Comparison of ENCODE assay signal across 33 cellular contexts in the genomic region with DNA sequence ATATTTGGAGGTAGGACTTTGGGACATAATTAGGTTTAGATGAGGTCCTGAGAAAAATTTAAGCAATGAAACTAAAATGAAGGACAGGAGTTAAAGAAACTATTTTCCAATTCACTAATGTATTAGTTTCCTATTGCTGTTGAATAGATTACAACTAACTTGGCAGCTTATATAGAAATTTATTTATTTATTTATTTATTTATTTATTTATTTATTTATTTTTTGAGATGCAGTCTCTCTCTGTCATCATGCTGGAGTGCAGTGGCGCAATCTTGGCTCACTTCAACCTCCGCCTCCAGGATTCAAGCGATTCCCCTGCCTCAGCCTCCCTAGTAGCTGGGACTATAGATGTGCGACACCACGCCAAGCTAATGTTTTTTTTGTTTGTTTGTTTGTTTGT.
"Had no signal": no experiment of that assay in that cellular context is flagged by ENCODE, and none has a peak within 500 bp of the region (broad histone marks: within the 10 kb centered on the region; RNA-seq: fewer than 3 reads in every experiment).

No MANE protein-coding gene starts in this region.

- ATAC-seq: activated naive CD4-positive, alpha-beta T cell treated with anti-CD3 and anti-CD28 coated beads, Interleukin-2, amount 50 U/mL, for 72 hours; activated naive CD8-positive, alpha-beta T cell treated with anti-CD3 and anti-CD28 coated beads, Interleukin-2, amount 50 U/mL, for 24 hours; activated T-cell treated with anti-CD3 and anti-CD28 coated beads, Interleukin-2, amount 50 U/mL, for 4 hours; activated T-cell treated with anti-CD3 and anti-CD28 coated beads, Interleukin-2, amount 50 U/mL, for 72 hours; activated T-helper 17 cell treated with anti-CD3 and anti-CD28 coated beads, Interleukin-2, amount 50 U/mL, for 72 hours; body of pancreas had no signal

- H3K9me3 ChIP-seq: adrenal gland, ascending aorta, body of pancreas, breast epithelium had no signal

- H3K27me3 ChIP-seq: adrenal gland, ascending aorta, body of pancreas, brain microvascular endothelial cell, breast epithelium, cardiac muscle cell had no signal

- H3K4me1 ChIP-seq: adrenal gland, breast epithelium had no signal

- H3K36me3 ChIP-seq: adrenal gland, ascending aorta, brain microvascular endothelial cell, breast epithelium, cardiac muscle cell had no signal

- FAIRE-seq: astrocyte, bronchial epithelial cell had no signal

- H3K4me3 ChIP-seq: adrenal gland, ascending aorta, body of pancreas, breast epithelium, cardiac muscle cell had no signal

- H3K27ac ChIP-seq: adrenal gland, ascending aorta, body of pancreas, brain microvascular endothelial cell, breast epithelium, cardiac muscle cell had no signal

- DNase-seq: activated effector memory CD4-positive, alpha-beta T cell treated with anti-CD3 and anti-CD28 coated beads, Interleukin-2, amount 50 U/mL, for 16 hours; activated effector memory CD4-positive, alpha-beta T cell treated with Interleukin-2 at 50 U/mL for 16 hours; activated gamma-delta T cell; activated gamma-delta T cell treated with Interleukin-2 at 50 U/mL for 16 hours; activated naive CD4-positive, alpha-beta T cell; activated naive CD4-positive, alpha-beta T cell treated with anti-CD3 and anti-CD28 coated beads for 36 hours; activated naive CD4-positive, alpha-beta T cell treated with anti-CD3 and anti-CD28 coated beads, Interleukin-2, amount 10 ng/mL, durations not matched to agents 7 days and 5 days; activated naive CD4-positive, alpha-beta T cell treated with anti-CD3 and anti-CD28 coated beads, Interleukin-2, amount 50 U/mL, for 16 hours; activated naive CD4-positive, alpha-beta T cell treated with Interleukin-2 at 50 U/mL for 16 hours; activated naive CD8-positive, alpha-beta T cell treated with anti-CD3 and anti-CD28 coated beads for 36 hours; activated naive CD8-positive, alpha-beta T cell treated with anti-CD3 and anti-CD28 coated beads, Interleukin-2, amount 10 ng/mL, durations not matched to agents 7 days and 5 days; activated naive CD8-positive, alpha-beta T cell treated with anti-CD3 and anti-CD28 coated beads, Interleukin-2, amount 50 U/mL, for 24 hours; activated T-cell treated with anti-CD3 and anti-CD28 coated beads, Interleukin-2, amount 50 U/mL, for 24 hours; activated T-cell treated with anti-CD3 and anti-CD28 coated beads, Interleukin-2, amount 50 U/mL, for 4 hours; activated T-cell treated with anti-CD3 and anti-CD28 coated beads, Interleukin-2, amount 50 U/mL, for 48 hours; activated T-cell treated with anti-CD3 and anti-CD28 coated beads, Interleukin-2, amount 50 U/mL, for 72 hours; adrenal gland; amniotic stem cell; amygdala; anterior cingulate cortex; aorta; body of pancreas; brain microvascular endothelial cell; caudate nucleus; central memory CD4-positive, alpha-beta T cell; cerebellar nuclear complex had no signal
